ENCODE assay signal across 16 cellular contexts in the genomic region with DNA sequence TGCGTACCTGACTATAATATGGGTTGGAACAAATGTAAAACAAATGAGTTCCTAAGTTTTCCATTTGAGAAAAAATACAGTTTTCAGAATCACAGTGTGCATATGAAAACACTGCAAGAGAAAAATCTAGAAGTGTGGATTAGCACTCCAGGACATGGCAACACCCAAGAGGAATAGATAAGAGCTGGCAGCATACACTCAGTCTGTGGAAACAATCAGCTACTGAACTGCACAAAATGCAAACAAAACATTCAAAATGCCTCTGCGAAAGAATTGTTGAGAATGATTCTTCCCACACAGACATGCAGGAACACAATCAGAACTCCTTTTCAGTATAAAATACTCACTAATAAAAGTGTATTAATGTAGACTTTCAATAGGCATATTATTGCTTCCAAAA.
"Had no signal": no experiment of that assay in that cellular context is flagged by ENCODE, and none has a peak within 500 bp of the region (broad histone marks: within the 10 kb centered on the region; RNA-seq: fewer than 3 reads in every experiment).

No MANE protein-coding gene starts in this region.

- H3K79me2 ChIP-seq: hepatocyte had no signal

- H3K27me3 ChIP-seq: esophagus squamous epithelium, hepatocyte, ovary, spleen, vagina had no signal

- H3K9me3 ChIP-seq: esophagus squamous epithelium, ovary, spleen, vagina had no signal

- H3K27me3 Mint-ChIP-seq: activated CD4-positive, alpha-beta T cell treated with anti-CD3 and anti-CD28 coated beads, Interleukin-2, amount 10 ng/mL, durations not matched to agents 7 days and 5 days; effector memory CD8-positive, alpha-beta T cell; naive thymus-derived CD8-positive, alpha-beta T cell had no signal

- DNase-seq: activated CD4-positive, alpha-beta T cell treated with anti-CD3 and anti-CD28 coated beads, Interleukin-2, amount 10 ng/mL, durations not matched to agents 7 days and 5 days; activated CD8-positive, alpha-beta memory T cell treated with anti-CD3 and anti-CD28 coated beads, Interleukin-2, amount 50 U/mL, for 4 hours; activated naive CD4-positive, alpha-beta T cell treated with anti-CD3 and anti-CD28 coated beads, Interleukin-2, amount 50 U/mL, for 16 hours; activated T-cell treated with anti-CD3 and anti-CD28 coated beads, Interleukin-2, amount 50 U/mL, for 4 hours; dermis blood vessel endothelial cell; effector memory CD8-positive, alpha-beta T cell; esophagus squamous epithelium; mammary epithelial cell; naive thymus-derived CD8-positive, alpha-beta T cell; ovary; spleen; stimulated activated naive CD4-positive, alpha-beta T cell treated with Interleukin-2 at 50 U/mL for 16 hours; trophoblast cell had no signal

- H3K4me2 ChIP-seq: hepatocyte had no signal

- ATAC-seq: activated T-cell treated with anti-CD3 and anti-CD28 coated beads, Interleukin-2, amount 50 U/mL, for 4 hours; effector memory CD8-positive, alpha-beta T cell; naive thymus-derived CD8-positive, alpha-beta T cell had no signal

- H3K36me3 ChIP-seq: esophagus squamous epithelium, ovary, vagina had no signal

- H3K4me3 Mint-ChIP-seq: activated CD4-positive, alpha-beta T cell treated with anti-CD3 and anti-CD28 coated beads, Interleukin-2, amount 10 ng/mL, durations not matched to agents 7 days and 5 days; activated T-cell treated with anti-CD3 and anti-CD28 coated beads, Interleukin-2, amount 50 U/mL, for 4 hours; effector memory CD8-positive, alpha-beta T cell; naive thymus-derived CD8-positive, alpha-beta T cell; T-helper 1 cell treated with Interleukin-12 subunit alpha and Interleukin-12 subunit beta and Interleukin-4 antibody, amounts not matched to agents 30 μg/mL and 1 μg/mL, for 36 hours had no signal

- H3K9me3 Mint-ChIP-seq: activated T-cell treated with anti-CD3 and anti-CD28 coated beads, Interleukin-2, amount 50 U/mL, for 4 hours; effector memory CD8-positive, alpha-beta T cell; naive thymus-derived CD8-positive, alpha-beta T cell; T-helper 1 cell treated with Interleukin-12 subunit alpha and Interleukin-12 subunit beta and Interleukin-4 antibody, amounts not matched to agents 30 μg/mL and 1 μg/mL, for 36 hours had no signal

- H3K4me1 ChIP-seq: esophagus squamous epithelium, spleen, vagina had no signal

- H2AFZ ChIP-seq: hepatocyte had no signal

- H3K4me3 ChIP-seq: esophagus squamous epithelium, hepatocyte, ovary, spleen, vagina had no signal

- H3K27ac Mint-ChIP-seq: activated CD4-positive, alpha-beta T cell treated with anti-CD3 and anti-CD28 coated beads, Interleukin-2, amount 10 ng/mL, durations not matched to agents 7 days and 5 days; T-helper 1 cell treated with Interleukin-12 subunit alpha and Interleukin-12 subunit beta and Interleukin-4 antibody, amounts not matched to agents 30 μg/mL and 1 μg/mL, for 36 hours had no signal

- H3K4me1 Mint-ChIP-seq: activated CD4-positive, alpha-beta T cell treated with anti-CD3 and anti-CD28 coated beads, Interleukin-2, amount 10 ng/mL, durations not matched to agents 7 days and 5 days had no signal

- H3K27ac ChIP-seq: esophagus squamous epithelium, hepatocyte, ovary, spleen, vagina had no signal
